In the genomic region with DNA sequence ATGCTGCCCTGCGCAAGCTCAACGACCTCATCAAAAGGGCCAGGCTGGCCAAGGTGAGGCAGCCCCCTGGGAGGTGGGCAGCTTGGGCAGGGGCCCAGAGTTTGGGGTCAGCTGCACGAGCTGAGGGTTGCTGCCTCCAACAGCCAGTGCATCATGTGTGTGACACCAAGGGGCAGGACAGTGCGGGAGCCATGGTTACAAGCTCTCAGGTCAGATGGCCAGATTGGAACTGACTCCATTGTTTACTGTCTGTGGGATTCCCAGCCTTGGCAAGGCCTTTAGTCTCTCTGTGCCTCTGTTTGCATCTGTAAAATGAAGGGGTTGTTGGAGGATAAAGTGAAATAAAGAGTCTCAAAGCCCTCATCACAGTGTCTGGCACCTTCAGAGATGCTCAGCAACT, we compare ENCODE assay signal across 16 cellular contexts.
"Had no signal": no experiment of that assay in that cellular context is flagged by ENCODE, and none has a peak within 500 bp of the region (broad histone marks: within the 10 kb centered on the region; RNA-seq: fewer than 3 reads in every experiment).

No MANE protein-coding gene starts in this region.

- H3K36me3 ChIP-seq: neutrophil, transverse colon had no signal

- H3K27me3 ChIP-seq: esophagus squamous epithelium, gastroesophageal sphincter, hepatocyte, neutrophil, transverse colon had no signal

- ATAC-seq: gastroesophageal sphincter; mucosa of descending colon; naive thymus-derived CD8-positive, alpha-beta T cell; right cardiac atrium; stimulated activated effector memory CD8-positive, alpha-beta T cell treated with anti-CD3 and anti-CD28 coated beads, Interleukin-12 subunit alpha, Interleukin-12 subunit beta, amount 100 ng/mL, for 72 hours; stimulated activated naive CD8-positive, alpha-beta T cell treated with anti-CD3 and anti-CD28 coated beads, Interleukin-15, Interleukin-2, amounts not matched to agents 100 U/mL and 50 U/mL, for 24 hours had no signal

- FAIRE-seq: colon had no signal

- H3K27ac ChIP-seq: esophagus squamous epithelium, gastroesophageal sphincter, hepatocyte, neutrophil, thoracic aorta, transverse colon had no signal

- DNase-seq: esophagus squamous epithelium; foreskin fibroblast; mucosa of descending colon; naive thymus-derived CD8-positive, alpha-beta T cell; right cardiac atrium; stimulated activated CD4-positive, alpha-beta T cell treated with anti-CD3 and anti-CD28 coated beads, Interleukin-2, amount 100 ng/mL, for 48 hours; stimulated activated CD8-positive, alpha-beta memory T cell treated with anti-CD3 and anti-CD28 coated beads, Interleukin-4, amount 100 ng/mL, for 48 hours; stimulated activated naive CD8-positive, alpha-beta T cell treated with anti-CD3 and anti-CD28 coated beads, Interleukin-15, Interleukin-2, amounts not matched to agents 100 U/mL and 50 U/mL, for 24 hours; transverse colon had no signal

- H3K4me3 ChIP-seq: esophagus squamous epithelium, gastroesophageal sphincter, hepatocyte, mucosa of descending colon, smooth muscle cell, thoracic aorta, transverse colon had no signal
